1 cellular context compared by ENCODE assay signal in the genomic region with DNA sequence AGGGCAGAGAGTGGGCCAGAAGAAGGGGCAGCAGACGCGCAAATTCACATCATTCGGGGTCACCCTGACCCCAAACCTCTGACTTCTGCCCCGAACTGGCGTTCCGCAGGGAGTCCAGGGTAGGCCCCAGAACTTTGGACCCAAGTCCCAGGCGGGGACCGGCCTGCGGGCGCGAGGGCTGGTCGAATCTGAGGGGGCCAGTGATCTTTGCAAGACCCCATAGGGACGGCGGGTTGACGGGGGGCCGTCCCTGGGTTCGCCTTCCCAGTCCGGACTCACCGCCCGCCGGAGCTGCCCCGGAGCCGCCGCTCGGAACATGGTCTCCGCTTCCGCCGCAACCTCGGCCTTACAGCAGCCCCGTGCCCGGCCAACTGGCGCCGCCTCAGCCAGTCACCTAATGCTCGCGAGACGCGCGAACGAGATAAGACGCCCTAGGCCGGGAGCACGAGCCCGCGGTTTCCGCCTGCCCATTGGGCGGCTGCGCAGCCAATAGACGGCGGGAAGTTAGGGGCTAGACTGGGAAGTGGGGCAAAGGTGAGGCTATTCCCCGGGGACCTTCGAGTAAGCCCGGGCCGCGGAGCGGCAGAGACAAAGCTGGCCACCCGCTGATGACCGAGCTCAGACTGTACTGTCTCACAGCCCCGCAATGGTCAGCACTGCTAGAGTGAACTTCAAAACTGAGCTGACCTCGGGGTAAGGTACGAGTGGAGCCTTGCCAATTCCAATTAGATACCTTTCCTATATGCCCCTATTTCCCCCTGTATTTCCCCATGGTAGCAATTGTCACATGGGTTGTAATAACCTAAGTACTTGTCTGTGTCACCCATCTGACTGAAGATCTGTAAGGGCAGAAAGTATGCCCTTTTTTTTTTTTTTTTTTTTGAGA.
TF ChIP-seq lines count a peak whose summit lies in the region.

A gene (minus strand): TSS at position 399 of the 886 bp plus-strand sequence. CDS start 81 bp downstream, at position 318.

TF ChIP-seq in HepG2, 621 proteins besides CTCF, POLR2A, EP300 and RAD21 (continued from another document and continues in another):
- TF ChIP-seq, protein P1, sequence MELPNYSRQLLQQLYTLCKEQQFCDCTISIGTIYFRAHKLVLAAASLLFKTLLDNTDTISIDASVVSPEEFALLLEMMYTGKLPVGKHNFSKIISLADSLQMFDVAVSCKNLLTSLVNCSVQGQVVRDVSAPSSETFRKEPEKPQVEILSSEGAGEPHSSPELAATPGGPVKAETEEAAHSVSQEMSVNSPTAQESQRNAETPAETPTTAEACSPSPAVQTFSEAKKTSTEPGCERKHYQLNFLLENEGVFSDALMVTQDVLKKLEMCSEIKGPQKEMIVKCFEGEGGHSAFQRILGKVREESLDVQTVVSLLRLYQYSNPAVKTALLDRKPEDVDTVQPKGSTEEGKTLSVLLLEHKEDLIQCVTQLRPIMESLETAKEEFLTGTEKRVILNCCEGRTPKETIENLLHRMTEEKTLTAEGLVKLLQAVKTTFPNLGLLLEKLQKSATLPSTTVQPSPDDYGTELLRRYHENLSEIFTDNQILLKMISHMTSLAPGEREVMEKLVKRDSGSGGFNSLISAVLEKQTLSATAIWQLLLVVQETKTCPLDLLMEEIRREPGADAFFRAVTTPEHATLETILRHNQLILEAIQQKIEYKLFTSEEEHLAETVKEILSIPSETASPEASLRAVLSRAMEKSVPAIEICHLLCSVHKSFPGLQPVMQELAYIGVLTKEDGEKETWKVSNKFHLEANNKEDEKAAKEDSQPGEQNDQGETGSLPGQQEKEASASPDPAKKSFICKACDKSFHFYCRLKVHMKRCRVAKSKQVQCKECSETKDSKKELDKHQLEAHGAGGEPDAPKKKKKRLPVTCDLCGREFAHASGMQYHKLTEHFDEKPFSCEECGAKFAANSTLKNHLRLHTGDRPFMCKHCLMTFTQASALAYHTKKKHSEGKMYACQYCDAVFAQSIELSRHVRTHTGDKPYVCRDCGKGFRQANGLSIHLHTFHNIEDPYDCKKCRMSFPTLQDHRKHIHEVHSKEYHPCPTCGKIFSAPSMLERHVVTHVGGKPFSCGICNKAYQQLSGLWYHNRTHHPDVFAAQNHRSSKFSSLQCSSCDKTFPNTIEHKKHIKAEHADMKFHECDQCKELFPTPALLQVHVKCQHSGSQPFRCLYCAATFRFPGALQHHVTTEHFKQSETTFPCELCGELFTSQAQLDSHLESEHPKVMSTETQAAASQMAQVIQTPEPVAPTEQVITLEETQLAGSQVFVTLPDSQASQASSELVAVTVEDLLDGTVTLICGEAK (IDR thresholded peaks at IDR 0.05), result no peak
- TF ChIP-seq, protein P1 (CRISPR knock-in tag; IDR thresholded peaks at IDR 0.05), result peak; percentile 90
- TF ChIP-seq RFXANK (CRISPR knock-in tag; IDR thresholded peaks at IDR 0.05), result peak; percentile 86; the same call in 1 of the 2 replicates
- TF ChIP-seq CEBPG (CRISPR knock-in tag; IDR thresholded peaks at IDR 0.05), result no peak
- TF ChIP-seq ZNF619 (CRISPR knock-in tag; IDR thresholded peaks at IDR 0.05), result peak; percentile 79
- peak; percentile 80 for TF ChIP-seq ZNF547 (CRISPR knock-in tag; IDR thresholded peaks at IDR 0.05)
- TF ChIP-seq, protein P2, sequence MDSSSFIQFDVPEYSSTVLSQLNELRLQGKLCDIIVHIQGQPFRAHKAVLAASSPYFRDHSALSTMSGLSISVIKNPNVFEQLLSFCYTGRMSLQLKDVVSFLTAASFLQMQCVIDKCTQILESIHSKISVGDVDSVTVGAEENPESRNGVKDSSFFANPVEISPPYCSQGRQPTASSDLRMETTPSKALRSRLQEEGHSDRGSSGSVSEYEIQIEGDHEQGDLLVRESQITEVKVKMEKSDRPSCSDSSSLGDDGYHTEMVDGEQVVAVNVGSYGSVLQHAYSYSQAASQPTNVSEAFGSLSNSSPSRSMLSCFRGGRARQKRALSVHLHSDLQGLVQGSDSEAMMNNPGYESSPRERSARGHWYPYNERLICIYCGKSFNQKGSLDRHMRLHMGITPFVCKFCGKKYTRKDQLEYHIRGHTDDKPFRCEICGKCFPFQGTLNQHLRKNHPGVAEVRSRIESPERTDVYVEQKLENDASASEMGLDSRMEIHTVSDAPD (CRISPR knock-in tag; IDR thresholded peaks at IDR 0.05), result no peak
- TF ChIP-seq, protein P3, sequence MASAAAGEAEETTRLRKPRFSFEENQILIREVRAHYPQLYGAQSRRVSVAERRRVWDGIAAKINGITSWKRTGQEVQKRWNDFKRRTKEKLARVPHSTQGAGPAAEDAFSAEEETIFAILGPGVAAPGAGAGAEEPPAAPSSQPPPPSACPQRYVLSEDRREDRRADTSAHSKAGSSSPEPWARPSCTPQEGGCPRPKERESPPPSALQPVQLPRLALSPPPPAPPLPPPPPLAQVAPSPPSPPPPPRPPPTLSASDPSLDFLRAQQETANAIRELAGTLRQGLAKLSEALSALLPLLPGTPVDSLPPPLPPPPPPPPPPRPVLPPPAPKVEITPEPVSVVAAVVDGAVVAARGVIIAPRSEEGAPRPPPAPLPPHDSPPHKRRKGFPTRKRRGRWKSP (CRISPR knock-in tag; IDR thresholded peaks at IDR 0.05), result peak; percentile 69; the same call in 1 of the 2 replicates
- TF ChIP-seq NFYB (CRISPR knock-in tag; IDR thresholded peaks at IDR 0.05), result peak; percentile 82
- TF ChIP-seq, protein P4, sequence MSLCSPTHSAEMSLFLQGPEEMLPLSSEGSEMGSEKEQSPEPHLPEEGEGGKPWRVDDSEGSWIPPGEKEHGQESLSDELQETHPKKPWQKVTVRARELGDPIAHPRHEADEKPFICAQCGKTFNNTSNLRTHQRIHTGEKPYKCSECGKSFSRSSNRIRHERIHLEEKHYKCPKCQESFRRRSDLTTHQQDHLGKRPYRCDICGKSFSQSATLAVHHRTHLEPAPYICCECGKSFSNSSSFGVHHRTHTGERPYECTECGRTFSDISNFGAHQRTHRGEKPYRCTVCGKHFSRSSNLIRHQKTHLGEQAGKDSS (CRISPR knock-in tag; IDR thresholded peaks at IDR 0.05; ENCODE audit: borderline replicate concordance, low read depth), result 0 out of 2 replicates have a peak, but pooled peaks have one; percentile 68
- TF ChIP-seq PCBP1 (IDR thresholded peaks at IDR 0.05; ENCODE audit: borderline replicate concordance, low read depth, low read length), result no peak
- TF ChIP-seq, protein P5, sequence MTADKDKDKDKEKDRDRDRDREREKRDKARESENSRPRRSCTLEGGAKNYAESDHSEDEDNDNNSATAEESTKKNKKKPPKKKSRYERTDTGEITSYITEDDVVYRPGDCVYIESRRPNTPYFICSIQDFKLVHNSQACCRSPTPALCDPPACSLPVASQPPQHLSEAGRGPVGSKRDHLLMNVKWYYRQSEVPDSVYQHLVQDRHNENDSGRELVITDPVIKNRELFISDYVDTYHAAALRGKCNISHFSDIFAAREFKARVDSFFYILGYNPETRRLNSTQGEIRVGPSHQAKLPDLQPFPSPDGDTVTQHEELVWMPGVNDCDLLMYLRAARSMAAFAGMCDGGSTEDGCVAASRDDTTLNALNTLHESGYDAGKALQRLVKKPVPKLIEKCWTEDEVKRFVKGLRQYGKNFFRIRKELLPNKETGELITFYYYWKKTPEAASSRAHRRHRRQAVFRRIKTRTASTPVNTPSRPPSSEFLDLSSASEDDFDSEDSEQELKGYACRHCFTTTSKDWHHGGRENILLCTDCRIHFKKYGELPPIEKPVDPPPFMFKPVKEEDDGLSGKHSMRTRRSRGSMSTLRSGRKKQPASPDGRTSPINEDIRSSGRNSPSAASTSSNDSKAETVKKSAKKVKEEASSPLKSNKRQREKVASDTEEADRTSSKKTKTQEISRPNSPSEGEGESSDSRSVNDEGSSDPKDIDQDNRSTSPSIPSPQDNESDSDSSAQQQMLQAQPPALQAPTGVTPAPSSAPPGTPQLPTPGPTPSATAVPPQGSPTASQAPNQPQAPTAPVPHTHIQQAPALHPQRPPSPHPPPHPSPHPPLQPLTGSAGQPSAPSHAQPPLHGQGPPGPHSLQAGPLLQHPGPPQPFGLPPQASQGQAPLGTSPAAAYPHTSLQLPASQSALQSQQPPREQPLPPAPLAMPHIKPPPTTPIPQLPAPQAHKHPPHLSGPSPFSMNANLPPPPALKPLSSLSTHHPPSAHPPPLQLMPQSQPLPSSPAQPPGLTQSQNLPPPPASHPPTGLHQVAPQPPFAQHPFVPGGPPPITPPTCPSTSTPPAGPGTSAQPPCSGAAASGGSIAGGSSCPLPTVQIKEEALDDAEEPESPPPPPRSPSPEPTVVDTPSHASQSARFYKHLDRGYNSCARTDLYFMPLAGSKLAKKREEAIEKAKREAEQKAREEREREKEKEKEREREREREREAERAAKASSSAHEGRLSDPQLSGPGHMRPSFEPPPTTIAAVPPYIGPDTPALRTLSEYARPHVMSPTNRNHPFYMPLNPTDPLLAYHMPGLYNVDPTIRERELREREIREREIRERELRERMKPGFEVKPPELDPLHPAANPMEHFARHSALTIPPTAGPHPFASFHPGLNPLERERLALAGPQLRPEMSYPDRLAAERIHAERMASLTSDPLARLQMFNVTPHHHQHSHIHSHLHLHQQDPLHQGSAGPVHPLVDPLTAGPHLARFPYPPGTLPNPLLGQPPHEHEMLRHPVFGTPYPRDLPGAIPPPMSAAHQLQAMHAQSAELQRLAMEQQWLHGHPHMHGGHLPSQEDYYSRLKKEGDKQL (CRISPR knock-in tag; IDR thresholded peaks at IDR 0.05; ENCODE audit: low read depth), result no peak
- TF ChIP-seq, protein P6, sequence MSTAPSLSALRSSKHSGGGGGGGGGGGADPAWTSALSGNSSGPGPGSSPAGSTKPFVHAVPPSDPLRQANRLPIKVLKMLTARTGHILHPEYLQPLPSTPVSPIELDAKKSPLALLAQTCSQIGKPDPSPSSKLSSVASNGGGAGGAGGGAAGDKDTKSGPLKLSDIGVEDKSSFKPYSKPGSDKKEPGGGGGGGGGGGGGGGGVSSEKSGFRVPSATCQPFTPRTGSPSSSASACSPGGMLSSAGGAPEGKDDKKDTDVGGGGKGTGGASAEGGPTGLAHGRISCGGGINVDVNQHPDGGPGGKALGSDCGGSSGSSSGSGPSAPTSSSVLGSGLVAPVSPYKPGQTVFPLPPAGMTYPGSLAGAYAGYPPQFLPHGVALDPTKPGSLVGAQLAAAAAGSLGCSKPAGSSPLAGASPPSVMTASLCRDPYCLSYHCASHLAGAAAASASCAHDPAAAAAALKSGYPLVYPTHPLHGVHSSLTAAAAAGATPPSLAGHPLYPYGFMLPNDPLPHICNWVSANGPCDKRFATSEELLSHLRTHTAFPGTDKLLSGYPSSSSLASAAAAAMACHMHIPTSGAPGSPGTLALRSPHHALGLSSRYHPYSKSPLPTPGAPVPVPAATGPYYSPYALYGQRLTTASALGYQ (CRISPR knock-in tag; IDR thresholded peaks at IDR 0.05), result no peak
- peak; percentile 99 for TF ChIP-seq ZMYM4 (CRISPR knock-in tag; IDR thresholded peaks at IDR 0.05)
- TF ChIP-seq RCOR2 (CRISPR knock-in tag; IDR thresholded peaks at IDR 0.05), result 0 out of 2 replicates have a peak, but pooled peaks have one; percentile 27
- TF ChIP-seq, protein P7, sequence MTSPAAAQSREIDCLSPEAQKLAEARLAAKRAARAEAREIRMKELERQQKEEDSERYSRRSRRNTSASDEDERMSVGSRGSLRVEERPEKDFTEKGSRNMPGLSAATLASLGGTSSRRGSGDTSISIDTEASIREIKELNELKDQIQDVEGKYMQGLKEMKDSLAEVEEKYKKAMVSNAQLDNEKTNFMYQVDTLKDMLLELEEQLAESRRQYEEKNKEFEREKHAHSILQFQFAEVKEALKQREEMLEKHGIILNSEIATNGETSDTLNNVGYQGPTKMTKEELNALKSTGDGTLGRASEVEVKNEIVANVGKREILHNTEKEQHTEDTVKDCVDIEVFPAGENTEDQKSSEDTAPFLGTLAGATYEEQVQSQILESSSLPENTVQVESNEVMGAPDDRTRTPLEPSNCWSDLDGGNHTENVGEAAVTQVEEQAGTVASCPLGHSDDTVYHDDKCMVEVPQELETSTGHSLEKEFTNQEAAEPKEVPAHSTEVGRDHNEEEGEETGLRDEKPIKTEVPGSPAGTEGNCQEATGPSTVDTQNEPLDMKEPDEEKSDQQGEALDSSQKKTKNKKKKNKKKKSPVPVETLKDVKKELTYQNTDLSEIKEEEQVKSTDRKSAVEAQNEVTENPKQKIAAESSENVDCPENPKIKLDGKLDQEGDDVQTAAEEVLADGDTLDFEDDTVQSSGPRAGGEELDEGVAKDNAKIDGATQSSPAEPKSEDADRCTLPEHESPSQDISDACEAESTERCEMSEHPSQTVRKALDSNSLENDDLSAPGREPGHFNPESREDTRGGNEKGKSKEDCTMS (CRISPR knock-in tag; conservative IDR thresholded peaks at IDR 0.05), result no peak; the same call in 1 of the 2 replicates
- TF ChIP-seq ZNF44 (CRISPR knock-in tag; IDR thresholded peaks at IDR 0.05), result no peak
- TF ChIP-seq SRSF1 (optimal IDR thresholded peaks at IDR 0.05; ENCODE audit: low read depth, low read length), result peak; percentile 91
- TF ChIP-seq ZKSCAN1 (IDR thresholded peaks at IDR 0.05; ENCODE audit: low read length), result no peak
- no peak for TF ChIP-seq ZNF577 (CRISPR knock-in tag; IDR thresholded peaks at IDR 0.05; ENCODE audit: borderline replicate concordance, low read depth)
- TF ChIP-seq ZNF274 (CRISPR knock-in tag; IDR thresholded peaks at IDR 0.05), result no peak; the same call in none of the 2 replicates
- TF ChIP-seq KAT8 (CRISPR knock-in tag; IDR thresholded peaks at IDR 0.05), result peak; percentile 89
- peak; percentile 94 for TF ChIP-seq SPEN (CRISPR knock-in tag; IDR thresholded peaks at IDR 0.05; ENCODE audit: low read depth)
- no peak for TF ChIP-seq SOX6 (IDR thresholded peaks at IDR 0.05)
- peak; percentile 74 for TF ChIP-seq SOX6 (CRISPR knock-in tag; IDR thresholded peaks at IDR 0.05)
- peak; percentile 87 for TF ChIP-seq ZNF337 (CRISPR knock-in tag; IDR thresholded peaks at IDR 0.05; ENCODE audit: borderline replicate concordance, low read depth)
